Comparison of ENCODE assay signal across 8 cellular contexts in the genomic region with DNA sequence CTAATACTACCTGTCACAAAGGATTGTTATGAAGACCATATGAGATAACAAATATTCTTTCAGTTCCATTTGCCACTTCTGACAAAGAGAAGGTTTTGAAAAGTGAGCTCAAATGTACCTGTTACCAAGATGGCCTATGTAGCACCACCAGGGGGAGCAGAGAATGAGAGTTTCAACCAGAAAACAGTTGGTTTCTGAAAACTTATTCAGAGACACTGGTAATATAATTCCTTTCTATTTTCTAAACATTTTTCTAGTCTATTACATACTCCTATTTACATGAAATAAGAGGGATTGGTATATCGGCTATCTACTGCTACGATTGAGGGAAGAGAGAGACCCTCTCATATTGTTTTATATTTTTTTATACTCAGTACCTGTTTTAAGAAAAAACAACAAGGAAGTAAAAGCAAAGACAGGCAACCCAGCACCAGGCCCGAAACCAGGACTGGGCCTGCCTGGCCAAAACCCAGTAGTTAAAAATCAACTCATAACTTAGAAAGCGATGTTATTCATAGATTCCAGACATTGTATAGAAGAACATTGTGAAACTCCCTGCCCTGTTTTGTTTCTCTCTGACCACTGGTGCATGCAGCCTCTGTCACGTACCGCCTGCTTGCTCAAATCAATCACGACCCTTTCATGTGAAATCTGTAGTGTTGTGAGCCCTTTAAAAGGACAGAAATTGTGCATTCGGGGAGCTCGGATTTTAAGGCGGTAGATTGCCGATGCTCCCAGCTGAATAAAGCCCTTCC. TPM values are rescaled to one million over a fixed set of nuclear protein-coding genes. Genes with fewer than 3 reads are reported as not detected.
DNase-seq lines count a peak whose midpoint lies in the region; ATAC-seq and TF ChIP-seq lines count a peak whose summit lies in the region.

No MANE protein-coding gene starts in this region.

- DNase-seq in NCI-H2171 treated with DMSO at 0.1 percent for 48 hours (lab: John Stamatoyannopoulos, UW) = peak; percentile 22
- DNase-seq in NCI-H2171 (lab: John Stamatoyannopoulos, UW) = no peak
- DNase-seq in activated CD4-positive, alpha-beta T cell treated with anti-CD3 and anti-CD28 coated beads, Interleukin-2, amount 50 U/mL, for 4 hours = peak; percentile 43 to 49
- no peak for DNase-seq in foreskin keratinocyte
- peak; percentile 72 for DNase-seq in stimulated activated CD4-positive, alpha-beta T cell treated with anti-CD3 and anti-CD28 coated beads, Interleukin-4, amount 100 ng/mL, for 24 hours
- DNase-seq in NCI-H2081 treated with DMSO at 0.1 percent for 48 hours (lab: John Stamatoyannopoulos, UW) = no peak

- ATAC-seq in GM21381 (IDR thresholded peaks at IDR 0.05; ENCODE audit: unreplicated experiment) = peak; percentile 78
- peak; percentile 76 for ATAC-seq in HG03571 (IDR thresholded peaks at IDR 0.05; ENCODE audit: unreplicated experiment)
- ATAC-seq in foreskin keratinocyte = peak; percentile 53

- H3K27ac ChIP-seq in foreskin keratinocyte = no peak overlapping the region

- no peaks in the 10 kb centered on the region for H3K27me3 ChIP-seq in foreskin keratinocyte

- H3K4me1 ChIP-seq in foreskin keratinocyte = no peaks in the 10 kb centered on the region

- TF ChIP-seq CTCF in foreskin keratinocyte (conservative IDR thresholded peaks at IDR 0.05) = peak; percentile 77

RNA-seq across cellular contexts. Expression of a gene that starts 48.3 kb away (rescaled TPM):
- not detected in 2 replicates for total RNA-seq in foreskin keratinocyte
- polyA plus RNA-seq in foreskin keratinocyte = not detected in 2 replicates

Comparison
In these comparisons a context has a peak if more than half of its experiments do, and no peak if none do; other contexts are left out.
1. DNase-seq: peak in NCI-H2171 treated with DMSO at 0.1 percent for 48 hours (single experiment), activated CD4-positive, alpha-beta T cell treated with anti-CD3 and anti-CD28 coated beads, Interleukin-2, amount 50 U/mL, for 4 hours (2 of 2) and stimulated activated CD4-positive, alpha-beta T cell treated with anti-CD3 and anti-CD28 coated beads, Interleukin-4, amount 100 ng/mL, for 24 hours (single experiment); none in NCI-H2171 (single experiment), foreskin keratinocyte (0 of 2) and NCI-H2081 treated with DMSO at 0.1 percent for 48 hours (single experiment).
2. Peak in every context shown above with its lines, with median percentiles within 50 percentile points of each other: ATAC-seq.